In genomic region chrX:38999099-38999498, GRCh38 we compare ENCODE assay signal across 29 cellular contexts.
"Had no signal": no experiment of that assay in that cellular context is flagged by ENCODE, and none has a peak within 500 bp of the region (broad histone marks: within the 10 kb centered on the region; RNA-seq: fewer than 3 reads in every experiment).

No MANE protein-coding gene starts in this region.

- H3K27me3 ChIP-seq: neutrophil, right lobe of liver, sigmoid colon, spleen, suprapubic skin, testis, tibial artery, transverse colon, upper lobe of right lung, uterus had no signal

- H3K4me1 ChIP-seq: pancreas, right lobe of liver, sigmoid colon, spleen, suprapubic skin, testis, tibial artery, transverse colon, upper lobe of right lung, uterus had no signal

- H3K27ac ChIP-seq: neutrophil, pancreas, right lobe of liver, sigmoid colon, spleen, suprapubic skin, testis, tibial artery, transverse colon, upper lobe of right lung, uterus had no signal

- H3K4me3 Mint-ChIP-seq: naive thymus-derived CD4-positive, alpha-beta T cell; natural killer cell; nephron progenitor cell; neural crest cell; stimulated activated memory B cell treated with anti-CD40 and anti-IgM and Interleukin-4, amounts not matched to agents 10 μg/mL and 1 μg/mL and 100 μg/mL, for 72 hours; stimulated activated naive CD8-positive, alpha-beta T cell treated with anti-CD3 and anti-CD28 coated beads, Interleukin-15, amount 100 ng/mL, for 72 hours; type B pancreatic cell had no signal

- H3K27me3 Mint-ChIP-seq: naive thymus-derived CD4-positive, alpha-beta T cell; stimulated activated memory B cell treated with anti-CD40 and anti-IgM and Interleukin-4, amounts not matched to agents 10 μg/mL and 1 μg/mL and 100 μg/mL, for 72 hours; stimulated activated naive CD8-positive, alpha-beta T cell treated with anti-CD3 and anti-CD28 coated beads, Interleukin-15, amount 100 ng/mL, for 72 hours; type B pancreatic cell had no signal

- H3K9me3 Mint-ChIP-seq: natural killer cell; stimulated activated memory B cell treated with anti-CD40 and anti-IgM and Interleukin-4, amounts not matched to agents 10 μg/mL and 1 μg/mL and 100 μg/mL, for 72 hours had no signal

- ATAC-seq: naive thymus-derived CD4-positive, alpha-beta T cell; natural killer cell; pancreas; right cardiac atrium; right lobe of liver; stimulated activated memory B cell treated with anti-CD40 and anti-IgM and Interleukin-4, amounts not matched to agents 10 μg/mL and 1 μg/mL and 100 μg/mL, for 72 hours; stimulated activated naive CD8-positive, alpha-beta T cell treated with anti-CD3 and anti-CD28 coated beads, Interleukin-15, amount 100 ng/mL, for 72 hours; stimulated activated naive CD8-positive, alpha-beta T cell treated with anti-CD3 and anti-CD28 coated beads, Interleukin-15, Interleukin-2, amounts not matched to agents 100 U/mL and 50 U/mL, for 24 hours; upper lobe of right lung had no signal

- DNase-seq: naive thymus-derived CD4-positive, alpha-beta T cell; natural killer cell; nephron progenitor cell; nucleus accumbens; pancreas; right cardiac atrium; right lobe of liver; sigmoid colon; small intestine; spleen; stimulated activated CD4-positive, alpha-beta T cell treated with anti-CD3 and anti-CD28 coated beads, Interleukin-12 subunit alpha, Interleukin-12 subunit beta, amount 100 ng/mL, for 4 hours; stimulated activated CD4-positive, alpha-beta T cell treated with anti-CD3 and anti-CD28 coated beads, Interleukin-1b, Interleukin-23, amount 100 ng/mL, for 48 hours; stimulated activated CD4-positive, alpha-beta T cell treated with anti-CD3 and anti-CD28 coated beads, Interleukin-4, amount 100 ng/mL, for 1 hour; stimulated activated CD4-positive, alpha-beta T cell treated with anti-CD3 and anti-CD28 coated beads, Interleukin-4, amount 100 ng/mL, for 4 hours; stimulated activated CD8-positive, alpha-beta memory T cell treated with anti-CD3 and anti-CD28 coated beads, Interleukin-4, amount 100 ng/mL, for 48 hours; stimulated activated naive CD4-positive, alpha-beta T cell; stimulated activated naive CD8-positive, alpha-beta T cell treated with anti-CD3 and anti-CD28 coated beads, Interleukin-15, amount 100 ng/mL, for 72 hours; stimulated activated naive CD8-positive, alpha-beta T cell treated with anti-CD3 and anti-CD28 coated beads, Interleukin-15, Interleukin-2, amounts not matched to agents 100 U/mL and 50 U/mL, for 24 hours; substantia nigra; testis; tibial artery; transverse colon; upper lobe of right lung; uterus had no signal

- H3K36me3 Mint-ChIP-seq: naive thymus-derived CD4-positive, alpha-beta T cell; natural killer cell; stimulated activated memory B cell treated with anti-CD40 and anti-IgM and Interleukin-4, amounts not matched to agents 10 μg/mL and 1 μg/mL and 100 μg/mL, for 72 hours; type B pancreatic cell had no signal

- H3K4me1 Mint-ChIP-seq: natural killer cell; neural crest cell; stimulated activated memory B cell treated with anti-CD40 and anti-IgM and Interleukin-4, amounts not matched to agents 10 μg/mL and 1 μg/mL and 100 μg/mL, for 72 hours; stimulated activated naive CD8-positive, alpha-beta T cell treated with anti-CD3 and anti-CD28 coated beads, Interleukin-15, amount 100 ng/mL, for 72 hours had no signal

- H3K36me3 ChIP-seq: neutrophil, pancreas, right lobe of liver, sigmoid colon, spleen, suprapubic skin, tibial artery, transverse colon, upper lobe of right lung, uterus had no signal

- H3K4me3 ChIP-seq: pancreas, right lobe of liver, sigmoid colon, spleen, suprapubic skin, testis, tibial artery, transverse colon, upper lobe of right lung, uterus had no signal

- H3K9me3 ChIP-seq: neutrophil, pancreas, right lobe of liver, sigmoid colon, spleen, suprapubic skin, testis, tibial artery, transverse colon, upper lobe of right lung, uterus had no signal

- H3K27ac Mint-ChIP-seq: naive thymus-derived CD4-positive, alpha-beta T cell; natural killer cell; stimulated activated memory B cell treated with anti-CD40 and anti-IgM and Interleukin-4, amounts not matched to agents 10 μg/mL and 1 μg/mL and 100 μg/mL, for 72 hours; stimulated activated naive CD8-positive, alpha-beta T cell treated with anti-CD3 and anti-CD28 coated beads, Interleukin-15, amount 100 ng/mL, for 72 hours; type B pancreatic cell had no signal
